18 cellular contexts compared by ENCODE assay signal in genomic region chr21:25080161-25080560, GRCh38.
"Had no signal": no experiment of that assay in that cellular context is flagged by ENCODE, and none has a peak within 500 bp of the region (broad histone marks: within the 10 kb centered on the region; RNA-seq: fewer than 3 reads in every experiment).

No MANE protein-coding gene starts in this region.

- H3K9me3 ChIP-seq: esophagus muscularis mucosa, gastrocnemius medialis, heart right ventricle, prostate gland, right lobe of liver, transverse colon had no signal

- H3K27me3 ChIP-seq: dorsolateral prefrontal cortex, esophagus muscularis mucosa, gastrocnemius medialis, heart right ventricle, right lobe of liver, transverse colon had no signal

- ATAC-seq: gastrocnemius medialis; heart right ventricle; left ventricle myocardium superior; right lobe of liver; stimulated activated memory B cell treated with anti-CD40 and anti-IgM and Interleukin-4, amounts not matched to agents 10 μg/mL and 1 μg/mL and 100 μg/mL, for 72 hours; T-helper 17 cell had no signal

- H3K4me1 ChIP-seq: esophagus muscularis mucosa, gastrocnemius medialis, heart right ventricle, prostate gland, right lobe of liver, transverse colon had no signal

- H3K27me3 Mint-ChIP-seq: activated B cell treated with CpG ODN at 0.5 μM for 24 hours; activated CD4-positive, alpha-beta T cell treated with anti-CD3 and anti-CD28 coated beads, Interleukin-2, amount 10 ng/mL, durations not matched to agents 24 days and 14 days; stimulated activated memory B cell treated with anti-CD40 and anti-IgM and Interleukin-4, amounts not matched to agents 10 μg/mL and 1 μg/mL and 100 μg/mL, for 72 hours; T-helper 17 cell had no signal

- H3K9me3 Mint-ChIP-seq: activated CD4-positive, alpha-beta T cell treated with anti-CD3 and anti-CD28 coated beads, Interleukin-2, amount 10 ng/mL, durations not matched to agents 24 days and 14 days; activated T-helper 2 cell treated with anti-CD3 and anti-CD28 coated beads, Interferon-gamma antibody, Interleukin-2, Interleukin-4, amounts not matched to agents 10 μg/mL and 5 μg/mL and 100 μg/mL, durations not matched to agents 14 hours and 24 hours and 36 hours; stimulated activated memory B cell treated with anti-CD40 and anti-IgM and Interleukin-4, amounts not matched to agents 10 μg/mL and 1 μg/mL and 100 μg/mL, for 72 hours had no signal

- H3K27ac ChIP-seq: dorsolateral prefrontal cortex, esophagus muscularis mucosa, gastrocnemius medialis, heart right ventricle, prostate gland, right lobe of liver, transverse colon had no signal

- H3K4me3 Mint-ChIP-seq: activated B cell treated with CpG ODN at 0.5 μM for 24 hours; activated CD4-positive, alpha-beta T cell treated with anti-CD3 and anti-CD28 coated beads, Interleukin-2, amount 10 ng/mL, durations not matched to agents 24 days and 14 days; nephron; stimulated activated memory B cell treated with anti-CD40 and anti-IgM and Interleukin-4, amounts not matched to agents 10 μg/mL and 1 μg/mL and 100 μg/mL, for 72 hours; T-helper 17 cell had no signal

- H3K27ac Mint-ChIP-seq: activated B cell treated with CpG ODN at 0.5 μM for 24 hours; activated CD4-positive, alpha-beta T cell treated with anti-CD3 and anti-CD28 coated beads, Interleukin-2, amount 10 ng/mL, durations not matched to agents 24 days and 14 days; activated T-helper 2 cell treated with anti-CD3 and anti-CD28 coated beads, Interferon-gamma antibody, Interleukin-2, Interleukin-4, amounts not matched to agents 10 μg/mL and 5 μg/mL and 100 μg/mL, durations not matched to agents 14 hours and 24 hours and 36 hours; nephron; stimulated activated memory B cell treated with anti-CD40 and anti-IgM and Interleukin-4, amounts not matched to agents 10 μg/mL and 1 μg/mL and 100 μg/mL, for 72 hours; T-helper 17 cell had no signal

- H3K4me1 Mint-ChIP-seq: activated CD4-positive, alpha-beta T cell treated with anti-CD3 and anti-CD28 coated beads, Interleukin-2, amount 10 ng/mL, durations not matched to agents 24 days and 14 days; nephron; stimulated activated memory B cell treated with anti-CD40 and anti-IgM and Interleukin-4, amounts not matched to agents 10 μg/mL and 1 μg/mL and 100 μg/mL, for 72 hours; T-helper 17 cell had no signal

- DNase-seq: activated B cell treated with CpG ODN at 0.5 μM for 24 hours; activated CD4-positive, alpha-beta T cell treated with anti-CD3 and anti-CD28 coated beads, Interleukin-2, amount 10 ng/mL, durations not matched to agents 24 days and 14 days; activated naive CD4-positive, alpha-beta T cell treated with anti-CD3 and anti-CD28 coated beads, Interleukin-2, amount 50 U/mL, for 16 hours; gastrocnemius medialis; heart right ventricle; left ventricle myocardium superior; mesenchymal stem cell; occipital lobe; right lobe of liver; stimulated activated CD4-positive, alpha-beta T cell treated with anti-CD3 and anti-CD28 coated beads, Interleukin-1b, Interleukin-23, amount 100 ng/mL, for 48 hours; T-helper 17 cell; transverse colon had no signal

- H3K4me3 ChIP-seq: dorsolateral prefrontal cortex, esophagus muscularis mucosa, gastrocnemius medialis, heart right ventricle, prostate gland, right lobe of liver, transverse colon had no signal

- H3K36me3 Mint-ChIP-seq: stimulated activated memory B cell treated with anti-CD40 and anti-IgM and Interleukin-4, amounts not matched to agents 10 μg/mL and 1 μg/mL and 100 μg/mL, for 72 hours had no signal

- H3K36me3 ChIP-seq: esophagus muscularis mucosa, gastrocnemius medialis, heart right ventricle, prostate gland, right lobe of liver, transverse colon had no signal
